1 cellular context compared by ENCODE assay signal in genomic region chr16:88773812-88774291, GRCh38.
TF ChIP-seq lines count a peak whose summit lies in the region.

No MANE protein-coding gene starts in this region.

TF ChIP-seq in K562, 482 proteins besides CTCF, POLR2A, EP300 and RAD21 (continued from another document and continues in another):
- TF ChIP-seq ZBTB49 (CRISPR knock-in tag; IDR thresholded peaks at IDR 0.05; ENCODE audit: borderline replicate concordance) = no peak
- no peak for TF ChIP-seq USF2 (CRISPR knock-in tag; IDR thresholded peaks at IDR 0.05)
- peak in 1 of 3 experiments; percentile 70; a peak in 2 of 6 replicates for TF ChIP-seq ZBTB11 (CRISPR knock-in tag; IDR thresholded peaks at IDR 0.05)
- no peak for TF ChIP-seq ZNF507 (tag; conservative IDR thresholded peaks at IDR 0.05)
- TF ChIP-seq GATAD2B (IDR thresholded peaks at IDR 0.05; ENCODE audit: borderline replicate concordance) = no peak
- TF ChIP-seq EHMT2 (IDR thresholded peaks at IDR 0.05) = peak; percentile 59; the same call in 1 of the 2 replicates
- no peak for TF ChIP-seq ZNF398 (CRISPR knock-in tag; IDR thresholded peaks at IDR 0.05)
- TF ChIP-seq ZKSCAN1 (IDR thresholded peaks at IDR 0.05; ENCODE audit: low read depth, low read length) = peak; percentile 87
- peak; percentile 91 for TF ChIP-seq SMARCE1 (IDR thresholded peaks at IDR 0.05)
- TF ChIP-seq RFX7 (CRISPR knock-in tag; IDR thresholded peaks at IDR 0.05) = no peak
- 0 out of 2 replicates have a peak, but pooled peaks have one; percentile 18 for TF ChIP-seq CGGBP1 (CRISPR knock-in tag; IDR thresholded peaks at IDR 0.05)
- no peak for TF ChIP-seq ZNF174 (CRISPR knock-in tag; IDR thresholded peaks at IDR 0.05)
- no peak for TF ChIP-seq ZBTB34 (CRISPR knock-in tag; IDR thresholded peaks at IDR 0.05)
- TF ChIP-seq SNIP1 (IDR thresholded peaks at IDR 0.05; ENCODE audit: low read depth) = no peak
- no peak for TF ChIP-seq E2F4 (CRISPR knock-in tag; IDR thresholded peaks at IDR 0.05; ENCODE audit: low read depth)
- TF ChIP-seq ZNF124 (CRISPR knock-in tag; IDR thresholded peaks at IDR 0.05) = no peak
- TF ChIP-seq CHD7 (IDR thresholded peaks at IDR 0.05; ENCODE audit: low read depth, low read length) = no peak
- TF ChIP-seq TFAP4 (CRISPR knock-in tag; IDR thresholded peaks at IDR 0.05; ENCODE audit: borderline replicate concordance) = peak; percentile 93
- no peak for TF ChIP-seq NR2F6 (CRISPR knock-in tag; IDR thresholded peaks at IDR 0.05)
- TF ChIP-seq PREB (CRISPR knock-in tag; IDR thresholded peaks at IDR 0.05) = no peak
- TF ChIP-seq ZNF436 (CRISPR knock-in tag; IDR thresholded peaks at IDR 0.05) = no peak
- no peak for TF ChIP-seq ZNF280A (IDR thresholded peaks at IDR 0.05; ENCODE audit: low read depth, partially characterized antibody)
- peak; percentile 97 for TF ChIP-seq DPF2 (IDR thresholded peaks at IDR 0.05)
- TF ChIP-seq ZNF589 (CRISPR knock-in tag; IDR thresholded peaks at IDR 0.05; ENCODE audit: low read depth) = peak; percentile 78
- TF ChIP-seq NCOA2 (IDR thresholded peaks at IDR 0.05; ENCODE audit: partially characterized antibody in 2 of 2) = no peak
